ENCODE assay signal across 12 cellular contexts in the genomic region with DNA sequence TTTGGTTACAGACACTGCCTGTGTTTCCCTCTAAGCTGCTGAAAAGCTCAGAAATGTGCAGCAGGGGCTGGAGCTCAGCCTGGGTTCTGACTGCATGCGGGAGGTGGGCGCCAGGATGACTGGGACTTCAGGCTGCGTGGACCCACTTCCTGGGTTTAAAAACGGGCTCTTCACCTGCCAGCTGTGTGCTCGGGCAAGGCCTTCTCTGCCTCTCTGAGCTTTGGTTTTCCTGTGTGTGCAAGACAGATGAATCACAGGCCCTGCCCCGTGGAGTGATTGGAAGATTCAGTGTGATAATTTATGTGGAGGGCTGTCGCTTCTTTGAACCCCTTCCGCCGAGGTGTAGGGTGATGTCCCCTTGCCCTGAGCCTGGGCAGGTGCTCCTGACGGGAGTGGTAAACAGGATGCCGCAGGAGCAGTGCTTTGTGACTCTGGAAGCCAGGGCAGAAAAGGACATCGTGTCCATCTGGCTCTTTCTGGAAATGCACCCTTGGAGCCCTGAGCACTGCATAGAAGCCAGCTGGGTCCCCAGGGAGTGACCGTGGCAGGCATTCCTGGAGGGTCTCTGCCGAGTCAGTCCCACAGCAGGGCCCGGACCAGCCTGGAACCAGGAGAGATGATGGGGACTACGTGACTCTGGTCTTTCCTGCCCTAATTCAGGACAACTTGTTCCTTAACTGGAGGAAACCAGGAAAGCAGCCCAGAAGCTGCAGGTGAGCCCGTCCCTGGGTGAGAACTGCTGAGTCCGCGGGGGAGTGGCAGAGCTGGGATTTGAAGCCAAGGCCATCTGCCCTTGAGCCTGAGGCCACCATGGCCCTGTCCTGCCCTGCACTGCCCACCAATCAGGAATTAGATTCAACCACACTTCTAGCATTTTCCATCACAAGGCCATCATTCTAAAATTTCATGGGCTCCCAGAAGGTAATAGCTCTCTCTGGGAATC. TPM values are rescaled to one million over a fixed set of nuclear protein-coding genes. Genes with fewer than 3 reads are reported as not detected.
DNase-seq lines count a peak whose midpoint lies in the region; ATAC-seq and TF ChIP-seq lines count a peak whose summit lies in the region.
"Had no signal": no experiment of that assay in that cellular context is flagged by ENCODE, and none has a peak within 500 bp of the region (broad histone marks: within the 10 kb centered on the region; RNA-seq: fewer than 3 reads in every experiment).

No MANE protein-coding gene starts in this region.

- H3K4me1 Mint-ChIP-seq in activated T-cell treated with anti-CD3 and anti-CD28 coated beads, Interleukin-2, amount 50 U/mL, for 24 hours (ENCODE audit: low read depth): peaks cover 67% of the 10 kb centered on the region
- peaks cover 31 to 60% of the 10 kb centered on the region in 2 donors for H3K4me1 Mint-ChIP-seq in stimulated activated naive B cell treated with anti-CD40 and anti-IgM and Interleukin-4, amounts not matched to agents 10 μg/mL and 1 μg/mL and 100 μg/mL, for 72 hours

- DNase-seq in T follicular helper cell (ENCODE audit: low read depth): peak; percentile 12
- DNase-seq in activated T-cell treated with anti-CD3 and anti-CD28 coated beads, Interleukin-2, amount 50 U/mL, for 24 hours: peak; percentile 77
- DNase-seq in mucosa of descending colon: no peak
- no peak for DNase-seq in stimulated activated naive B cell treated with anti-CD40 and anti-IgM and Interleukin-4, amounts not matched to agents 10 μg/mL and 1 μg/mL and 100 μg/mL, for 72 hours
- DNase-seq in NCI-H128 (lab: John Stamatoyannopoulos, UW; ENCODE audit: unreplicated experiment): no peak
- DNase-seq in ACHN: no peak
- DNase-seq in Right ventricle myocardium inferior (ENCODE audit: missing footprints): no peak
- DNase-seq: GF-D8, NCI-H1417 had no signal

- in situ Hi-C loops in ACHN (cut with HindIII; ENCODE audit: low pct_ligation_motif_present, low pct_unique_long_range_greater_than_20kb, low sequenced_read_pairs): no loop called here

- H3K27me3 Mint-ChIP-seq in activated T-cell treated with anti-CD3 and anti-CD28 coated beads, Interleukin-2, amount 50 U/mL, for 24 hours: no peaks in the 10 kb centered on the region
- H3K27me3 Mint-ChIP-seq in stimulated activated naive B cell treated with anti-CD40 and anti-IgM and Interleukin-4, amounts not matched to agents 10 μg/mL and 1 μg/mL and 100 μg/mL, for 72 hours: peaks cover 0 to 13% of the 10 kb centered on the region in 2 donors

- H3K9me3 ChIP-seq in mucosa of descending colon: no peaks in the 10 kb centered on the region

- no peaks in the 10 kb centered on the region for H3K4me1 ChIP-seq in mucosa of descending colon (ENCODE audit: low read depth)

- no peak for TF ChIP-seq CTCF in mucosa of descending colon (IDR thresholded peaks at IDR 0.05)

- no peaks in the 10 kb centered on the region for H3K36me3 Mint-ChIP-seq in activated T-cell treated with anti-CD3 and anti-CD28 coated beads, Interleukin-2, amount 50 U/mL, for 24 hours (ENCODE audit: low read depth)
- no peaks in the 10 kb centered on the region for H3K36me3 Mint-ChIP-seq in stimulated activated naive B cell treated with anti-CD40 and anti-IgM and Interleukin-4, amounts not matched to agents 10 μg/mL and 1 μg/mL and 100 μg/mL, for 72 hours

- H3K27ac Mint-ChIP-seq in activated T-cell treated with anti-CD3 and anti-CD28 coated beads, Interleukin-2, amount 50 U/mL, for 24 hours: peak overlapping the region; percentile 99
- peak overlapping the region; percentile 25 for H3K27ac Mint-ChIP-seq in stimulated activated naive B cell treated with anti-CD40 and anti-IgM and Interleukin-4, amounts not matched to agents 10 μg/mL and 1 μg/mL and 100 μg/mL, for 72 hours

- H3K4me3 Mint-ChIP-seq in activated T-cell treated with anti-CD3 and anti-CD28 coated beads, Interleukin-2, amount 50 U/mL, for 24 hours: peak overlapping the region; percentile 73
- H3K4me3 Mint-ChIP-seq in stimulated activated naive B cell treated with anti-CD40 and anti-IgM and Interleukin-4, amounts not matched to agents 10 μg/mL and 1 μg/mL and 100 μg/mL, for 72 hours: peak overlapping the region in 1 of 2 donors; percentile 9

- intact Hi-C loops in mucosa of descending colon (cut with DNase I, micrococcal nuclease): no loop called here
- intact Hi-C loops in Right ventricle myocardium inferior (cut with DNase I): no loop called here

- ATAC-seq in mucosa of descending colon: peak; percentile 50
- no peak for ATAC-seq in stimulated activated naive B cell treated with anti-CD40 and anti-IgM and Interleukin-4, amounts not matched to agents 10 μg/mL and 1 μg/mL and 100 μg/mL, for 72 hours (replicated peaks)
- ATAC-seq in GM19397 (IDR thresholded peaks at IDR 0.05; ENCODE audit: unreplicated experiment): no peak
- ATAC-seq in Right ventricle myocardium inferior: no peak

- H3K36me3 ChIP-seq in mucosa of descending colon (ENCODE audit: low read depth): no peaks in the 10 kb centered on the region

- H3K9me3 Mint-ChIP-seq in activated T-cell treated with anti-CD3 and anti-CD28 coated beads, Interleukin-2, amount 50 U/mL, for 24 hours: no peaks in the 10 kb centered on the region
- no peaks in the 10 kb centered on the region for H3K9me3 Mint-ChIP-seq in stimulated activated naive B cell treated with anti-CD40 and anti-IgM and Interleukin-4, amounts not matched to agents 10 μg/mL and 1 μg/mL and 100 μg/mL, for 72 hours

- no peak overlapping the region for H3K4me3 ChIP-seq in mucosa of descending colon
- H3K4me3 ChIP-seq: SK-N-MC had no signal

RNA-seq across cellular contexts. Expression of a gene that starts 28.5 kb away (rescaled TPM):
- total RNA-seq in mucosa of descending colon: 10 to 100 TPM in 1 of 3 donors, 1 to 10 TPM in 2; 1.9 to 13.7 (median 8.1) TPM
- 3.3 TPM for total RNA-seq in Right ventricle myocardium inferior

RNA-seq across cellular contexts. Expression of a gene that starts 38.5 kb away (rescaled TPM):
- total RNA-seq in mucosa of descending colon: under 1 TPM in 2 of 3 donors, not detected in 1; 0.05 to 0.25 TPM
- not detected for total RNA-seq in Right ventricle myocardium inferior
- total RNA-seq: osteocyte had no signal

RNA-seq across cellular contexts. Expression of a gene that starts 53.4 kb away (rescaled TPM):
- total RNA-seq in mucosa of descending colon (10 to 100 TPM; 24.4 to 36.0 (median 26.1) TPM), Right ventricle myocardium inferior (12.8 TPM)

Comparison
In these comparisons a context has a peak if more than half of its experiments do, and no peak if none do; other contexts are left out.
1. DNase-seq: peak in T follicular helper cell (single experiment) and activated T-cell treated with anti-CD3 and anti-CD28 coated beads, Interleukin-2, amount 50 U/mL, for 24 hours (single experiment); none in mucosa of descending colon (0 of 3), stimulated activated naive B cell treated with anti-CD40 and anti-IgM and Interleukin-4, amounts not matched to agents 10 μg/mL and 1 μg/mL and 100 μg/mL, for 72 hours (single experiment), NCI-H128 (single experiment), ACHN (single experiment) and Right ventricle myocardium inferior (single experiment).